In genomic region chr5:78600656-78601452, GRCh38 we compare ENCODE assay signal across 13 cellular contexts. TPM values are rescaled to one million over a fixed set of nuclear protein-coding genes. Genes with fewer than 3 reads are reported as not detected.
A peak's percentile ranks its signal among the peaks of the same experiment; 100 is the strongest.
DNase-seq lines count a peak whose midpoint lies in the region; ATAC-seq and TF ChIP-seq lines count a peak whose summit lies in the region.
"Had no signal": no experiment of that assay in that cellular context is flagged by ENCODE, and none has a peak within 500 bp of the region (broad histone marks: within the 10 kb centered on the region; RNA-seq: fewer than 3 reads in every experiment).

No MANE protein-coding gene starts in this region.

- 73 to 78% (median 77%) methylated on average over 6 of the region's 6 CpGs for WGBS in heart left ventricle, 4 donors

- H3K27me3 Mint-ChIP-seq in mesothelial cell of epicardium (ENCODE audit: low read depth), result no peaks in the 10 kb centered on the region
- no peaks in the 10 kb centered on the region for H3K27me3 Mint-ChIP-seq in stimulated activated naive B cell treated with anti-CD40 and anti-IgM and Interleukin-4, amounts not matched to agents 10 μg/mL and 1 μg/mL and 100 μg/mL, for 72 hours

- peaks cover 67% of the 10 kb centered on the region for H3K4me1 Mint-ChIP-seq in mesothelial cell of epicardium
- H3K4me1 Mint-ChIP-seq in stimulated activated naive B cell treated with anti-CD40 and anti-IgM and Interleukin-4, amounts not matched to agents 10 μg/mL and 1 μg/mL and 100 μg/mL, for 72 hours, result peaks cover 3 to 4% of the 10 kb centered on the region in 2 donors

- in situ Hi-C loops in brain microvascular endothelial cell (cut with HindIII; ENCODE audit: low pct_ligation_motif_present, low sequenced_read_pairs), result no loop called here

- DNase-seq in heart left ventricle (no peak), cardiac septum (ENCODE audit: low spot score) (no peak), brain microvascular endothelial cell (peak; percentile 79), mesothelial cell of epicardium (ENCODE audit: low spot score in 2 of 2, unreplicated experiment in 2 of 2) (no peak), tibial artery (no peak), activated gamma-delta T cell treated with Interleukin-2 at 50 U/mL for 16 hours (no peak)
- DNase-seq in activated CD4-positive, CD25-positive, alpha-beta regulatory T cell treated with anti-CD3 and anti-CD28 coated beads, Interleukin-2, amount 50 U/mL, for 72 hours, result no peak
- DNase-seq in stimulated activated naive B cell treated with anti-CD40 and anti-IgM and Interleukin-4, amounts not matched to agents 10 μg/mL and 1 μg/mL and 100 μg/mL, for 72 hours, result no peak
- DNase-seq: amniotic stem cell, DMS79, NCI-H774, SHP77 treated with DMSO at 0.1 percent for 48 hours, spleen had no signal

- H3K4me1 ChIP-seq in heart left ventricle (peaks cover 0 to 38% (median 5%) of the 10 kb centered on the region in 12 donors), tibial artery (peaks cover 0 to 45% (median 12%) of the 10 kb centered on the region in 4 donors)
- H3K4me1 ChIP-seq: spleen had no signal

- H3K9me3 Mint-ChIP-seq in mesothelial cell of epicardium, result no peaks in the 10 kb centered on the region
- H3K9me3 Mint-ChIP-seq in stimulated activated naive B cell treated with anti-CD40 and anti-IgM and Interleukin-4, amounts not matched to agents 10 μg/mL and 1 μg/mL and 100 μg/mL, for 72 hours, result no peaks in the 10 kb centered on the region

- H3K9me3 ChIP-seq in heart left ventricle (no peaks in the 10 kb centered on the region), tibial artery (no peaks in the 10 kb centered on the region)
- H3K9me3 ChIP-seq: spleen had no signal

- peak overlapping the region; percentile 89 for H3K27ac Mint-ChIP-seq in mesothelial cell of epicardium
- no peak overlapping the region for H3K27ac Mint-ChIP-seq in stimulated activated naive B cell treated with anti-CD40 and anti-IgM and Interleukin-4, amounts not matched to agents 10 μg/mL and 1 μg/mL and 100 μg/mL, for 72 hours

- H3K4me3 Mint-ChIP-seq in mesothelial cell of epicardium, result no peak overlapping the region
- H3K4me3 Mint-ChIP-seq in stimulated activated naive B cell treated with anti-CD40 and anti-IgM and Interleukin-4, amounts not matched to agents 10 μg/mL and 1 μg/mL and 100 μg/mL, for 72 hours, result no peak overlapping the region

- H3K36me3 ChIP-seq in heart left ventricle, result no peaks in the 10 kb centered on the region
- no peaks in the 10 kb centered on the region for H3K36me3 ChIP-seq in brain microvascular endothelial cell (replicated peaks)
- no peaks in the 10 kb centered on the region for H3K36me3 ChIP-seq in tibial artery
- H3K36me3 ChIP-seq: spleen had no signal

- no peak overlapping the region for H3K4me3 ChIP-seq in heart left ventricle
- H3K4me3 ChIP-seq in brain microvascular endothelial cell (ENCODE audit: low read depth, low read length), result no peak overlapping the region
- H3K4me3 ChIP-seq in tibial artery, result no peak overlapping the region
- H3K4me3 ChIP-seq: spleen had no signal

- ATAC-seq in heart left ventricle, result peak in 1 of 4 donors; percentile 62
- no peak for ATAC-seq in stimulated activated naive B cell treated with anti-CD40 and anti-IgM and Interleukin-4, amounts not matched to agents 10 μg/mL and 1 μg/mL and 100 μg/mL, for 72 hours (replicated peaks)

- TF ChIP-seq POLR2A in heart left ventricle (IDR thresholded peaks at IDR 0.05), result no peak

- H3K27me3 ChIP-seq in heart left ventricle, result no peaks in the 10 kb centered on the region
- no peaks in the 10 kb centered on the region for H3K27me3 ChIP-seq in brain microvascular endothelial cell (replicated peaks)
- no peaks in the 10 kb centered on the region for H3K27me3 ChIP-seq in tibial artery
- H3K27me3 ChIP-seq: spleen had no signal

- peaks cover 5% of the 10 kb centered on the region for H3K36me3 Mint-ChIP-seq in mesothelial cell of epicardium
- peaks cover 4 to 15% of the 10 kb centered on the region in 2 donors for H3K36me3 Mint-ChIP-seq in stimulated activated naive B cell treated with anti-CD40 and anti-IgM and Interleukin-4, amounts not matched to agents 10 μg/mL and 1 μg/mL and 100 μg/mL, for 72 hours

- intact Hi-C loops in heart left ventricle (cut with DNase I), result no loop called here
- intact Hi-C loops in cardiac septum (cut with DNase I), result no loop called here
- intact Hi-C loops in tibial artery (cut with DNase I; ENCODE audit: low total_unique reads), result no loop called here

- TF ChIP-seq CTCF in heart left ventricle (IDR thresholded peaks at IDR 0.05) (no peak), brain microvascular endothelial cell (IDR thresholded peaks at IDR 0.05; ENCODE audit: low read depth, low read length, missing control alignments) (no peak), mesothelial cell of epicardium (IDR thresholded peaks at IDR 0.05; ENCODE audit: unreplicated experiment) (no peak), tibial artery (IDR thresholded peaks at IDR 0.05) (no peak)

- H3K27ac ChIP-seq in heart left ventricle (peak overlapping the region in 8 of 12 donors; percentile 3 to 65 (median 17)), brain microvascular endothelial cell (peak overlapping the region; percentile 95), tibial artery (peak overlapping the region; percentile 32 to 37)
- H3K27ac ChIP-seq: spleen had no signal

RNA-seq across cellular contexts. Expression of gene LHFPL2, which starts 47.7 kb away (rescaled TPM):
- 10 to 100 TPM in 5 of 9 donors, 1 to 10 TPM in 4; 5.6 to 35.6 (median 10.1) TPM for total RNA-seq in heart left ventricle
- polyA plus RNA-seq in heart left ventricle, result 10 to 100 TPM in 1 of 2 donors, 1 to 10 TPM in 1; 1.8 to 11.5 TPM
- 7.9 TPM for total RNA-seq in cardiac septum
- 41.7 to 43.1 TPM (median 42.1 TPM) in 3 replicates for total RNA-seq in mesothelial cell of epicardium

Comparison
In these comparisons a context has a peak if more than half of its experiments do, and no peak if none do; other contexts are left out.
1. H3K27ac ChIP-seq: peak in every context shown above with its lines; median percentile 95 in brain microvascular endothelial cell; 34 in tibial artery; 17 in heart left ventricle.